ENCODE assay signal across 8 cellular contexts in the genomic region with DNA sequence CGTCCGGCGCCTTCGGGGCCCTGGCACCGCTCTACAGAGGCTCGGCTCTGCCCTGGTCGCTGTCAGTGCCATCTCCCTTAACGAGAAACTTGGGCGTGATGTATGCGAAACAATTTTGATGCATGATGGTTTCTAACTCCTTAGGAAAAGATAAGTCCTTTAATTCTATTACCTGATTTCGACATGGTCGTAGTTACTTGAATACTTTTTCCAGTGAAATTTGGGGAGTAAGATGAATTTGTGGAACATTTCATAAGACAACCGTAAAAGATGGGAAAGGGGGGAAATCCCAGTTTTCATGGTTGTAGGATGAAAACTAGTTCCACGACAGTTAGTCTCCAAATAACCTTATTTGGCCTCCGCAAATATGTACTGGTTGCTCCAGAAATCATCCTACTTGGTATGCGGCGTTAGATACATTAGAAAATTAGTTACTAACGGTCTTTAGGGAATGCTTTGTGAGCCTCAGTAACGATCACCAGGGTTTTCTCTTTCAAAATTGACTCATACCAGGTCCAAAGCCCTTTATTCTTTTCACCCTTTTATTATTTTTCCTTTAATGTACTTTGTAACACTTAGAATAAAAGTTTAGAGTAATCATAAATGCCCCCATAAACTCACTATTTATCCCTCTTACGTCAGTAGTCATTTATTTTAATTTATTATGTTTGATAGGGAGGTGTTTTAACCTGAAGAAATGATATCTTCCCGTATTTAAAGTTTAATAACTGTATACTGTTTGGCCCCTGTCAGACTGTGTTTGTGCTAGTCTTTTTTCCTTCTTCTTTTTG. TPM values are rescaled to one million over a fixed set of nuclear protein-coding genes. Genes with fewer than 3 reads are reported as not detected.
DNase-seq lines count a peak whose midpoint lies in the region; ATAC-seq lines count a peak whose summit lies in the region.

No MANE protein-coding gene starts in this region.

- WGBS in ectodermal cell, 2 experiments = 21 to 23% methylated on average over 20 of the region's 21 CpGs

- no peak overlapping the region for H3K27ac ChIP-seq in ectodermal cell (ENCODE audit: insufficient read depth, low read depth, low read length, poor library complexity, severe bottlenecking)

- DNase-seq in SHP77 treated with DMSO at 0.1 percent for 48 hours (lab: John Stamatoyannopoulos, UW) (peak; percentile 3), SHP77 (lab: John Stamatoyannopoulos, UW) (no peak), NCI-H69 (lab: John Stamatoyannopoulos, UW) (peak; percentile 60), mesenteric fat pad (ENCODE audit: low spot score) (no peak), LoVo (ENCODE audit: low spot score) (no peak), HuH-7 (ENCODE audit: low spot score) (no peak)
- DNase-seq in natural killer cell treated with Interleukin-12 subunit alpha and Interleukin-12 subunit beta and Interleukin-15 and Interleukin-18, amount 100 ng/mL, for 72 hours (ENCODE audit: low spot score) = no peak

- peak overlapping the region; percentile 63 for H3K4me3 ChIP-seq in ectodermal cell (ENCODE audit: insufficient read depth, low read depth, low read length)

- H3K4me1 Mint-ChIP-seq in natural killer cell treated with Interleukin-12 subunit alpha and Interleukin-12 subunit beta and Interleukin-15 and Interleukin-18, amount 100 ng/mL, for 72 hours (ENCODE audit: low read depth in 2 of 2) = peaks cover 14 to 31% of the 10 kb centered on the region in 2 donors

- H3K36me3 ChIP-seq in ectodermal cell (ENCODE audit: control insufficient read depth, insufficient read depth, low read length) = no peaks in the 10 kb centered on the region

- H3K9me3 ChIP-seq in ectodermal cell (ENCODE audit: control insufficient read depth, low read length) = no peaks in the 10 kb centered on the region

- peaks cover 0 to 6% of the 10 kb centered on the region in 2 donors for H3K27me3 Mint-ChIP-seq in natural killer cell treated with Interleukin-12 subunit alpha and Interleukin-12 subunit beta and Interleukin-15 and Interleukin-18, amount 100 ng/mL, for 72 hours

- H3K36me3 Mint-ChIP-seq in natural killer cell treated with Interleukin-12 subunit alpha and Interleukin-12 subunit beta and Interleukin-15 and Interleukin-18, amount 100 ng/mL, for 72 hours = peaks cover 8% of the 10 kb centered on the region

- no peaks in the 10 kb centered on the region for H3K9me3 Mint-ChIP-seq in natural killer cell treated with Interleukin-12 subunit alpha and Interleukin-12 subunit beta and Interleukin-15 and Interleukin-18, amount 100 ng/mL, for 72 hours

- H3K4me3 Mint-ChIP-seq in natural killer cell treated with Interleukin-12 subunit alpha and Interleukin-12 subunit beta and Interleukin-15 and Interleukin-18, amount 100 ng/mL, for 72 hours = peak overlapping the region; percentile 90

- no peak for ATAC-seq in natural killer cell treated with Interleukin-12 subunit alpha and Interleukin-12 subunit beta and Interleukin-15 and Interleukin-18, amount 100 ng/mL, for 72 hours

- no peaks in the 10 kb centered on the region for H3K4me1 ChIP-seq in ectodermal cell (ENCODE audit: control insufficient read depth, insufficient read depth, low read length)

- peaks cover 7% of the 10 kb centered on the region for H3K27me3 ChIP-seq in ectodermal cell (ENCODE audit: control insufficient read depth, insufficient read depth, low read length, poor library complexity, severe bottlenecking)

- peak overlapping the region; percentile 64 to 70 for H3K27ac Mint-ChIP-seq in natural killer cell treated with Interleukin-12 subunit alpha and Interleukin-12 subunit beta and Interleukin-15 and Interleukin-18, amount 100 ng/mL, for 72 hours

RNA-seq across cellular contexts. Expression of gene TWSG1, which starts 0.9 kb away (rescaled TPM):
- 40.9 TPM for polyA plus RNA-seq in ectodermal cell (2013, experiment 1 of 4)
- 45.0 TPM for polyA plus RNA-seq in ectodermal cell (2013, experiment 2 of 4)
- polyA plus RNA-seq in ectodermal cell (2013, experiment 3 of 4) = 43.0 TPM
- 48.0 TPM for polyA plus RNA-seq in ectodermal cell (2013, experiment 4 of 4)
- 10 to 100 TPM; 37.4 to 65.5 TPM for total RNA-seq in natural killer cell treated with Interleukin-12 subunit alpha and Interleukin-12 subunit beta and Interleukin-15 and Interleukin-18, amount 100 ng/mL, for 72 hours
- 20.4 TPM for total RNA-seq in mesenteric fat pad

Comparison
In these comparisons a context has a peak if more than half of its experiments do, and no peak if none do; other contexts are left out.
1. DNase-seq: peak in SHP77 treated with DMSO at 0.1 percent for 48 hours (single experiment) and NCI-H69 (single experiment); none in SHP77 (0 of 2), natural killer cell treated with Interleukin-12 subunit alpha and Interleukin-12 subunit beta and Interleukin-15 and Interleukin-18, amount 100 ng/mL, for 72 hours (single experiment), mesenteric fat pad (single experiment), LoVo (single experiment) and HuH-7 (single experiment).